ENCODE assay signal across 2 cellular contexts in the genomic region with DNA sequence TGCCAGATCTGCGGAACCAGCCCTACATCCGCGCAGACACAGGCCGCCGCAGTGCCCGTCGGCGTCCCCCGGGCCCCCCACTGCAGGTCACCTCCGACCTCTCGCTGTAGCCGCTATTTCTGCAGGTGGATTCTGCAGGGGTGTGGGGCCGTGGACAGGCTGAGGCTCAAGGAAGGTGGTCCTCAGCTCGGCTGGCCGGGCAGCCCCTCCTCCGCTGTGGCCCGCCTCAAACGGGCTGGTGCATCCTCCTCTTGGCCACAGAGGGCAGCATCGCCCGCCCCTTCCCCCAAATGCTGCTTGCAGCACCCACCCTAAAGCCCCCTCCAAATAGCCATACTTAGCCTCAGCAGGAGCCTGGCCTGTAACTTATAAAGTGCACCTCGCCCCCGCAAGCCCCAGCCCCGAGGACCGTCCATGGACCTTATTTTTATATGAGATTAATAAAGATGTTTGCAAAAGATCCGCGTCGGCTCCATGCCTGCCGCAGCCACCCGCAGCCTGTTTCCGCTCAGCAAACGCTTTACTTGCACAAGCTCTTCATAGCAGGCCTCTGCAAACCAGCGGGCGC.
TF ChIP-seq lines count a peak whose summit lies in the region.

No MANE protein-coding gene starts in this region.

TF ChIP-seq in HCT116, 20 proteins besides CTCF, POLR2A, EP300 and RAD21:
- TF ChIP-seq YY1 (IDR thresholded peaks at IDR 0.05; ENCODE audit: extremely low read depth, insufficient replicate concordance, low read depth, low read length): peak; percentile 2
- TF ChIP-seq, protein P1, sequence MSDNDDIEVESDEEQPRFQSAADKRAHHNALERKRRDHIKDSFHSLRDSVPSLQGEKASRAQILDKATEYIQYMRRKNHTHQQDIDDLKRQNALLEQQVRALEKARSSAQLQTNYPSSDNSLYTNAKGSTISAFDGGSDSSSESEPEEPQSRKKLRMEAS (IDR thresholded peaks at IDR 0.05): no peak

TF ChIP-seq in endothelial cell of umbilical vein, 7 proteins besides CTCF, POLR2A, EP300 and RAD21:
- TF ChIP-seq POLR2AphosphoS5 (IDR thresholded peaks at IDR 0.05; ENCODE audit: insufficient read depth, low read depth, low read length): no peak
